In the genomic region with DNA sequence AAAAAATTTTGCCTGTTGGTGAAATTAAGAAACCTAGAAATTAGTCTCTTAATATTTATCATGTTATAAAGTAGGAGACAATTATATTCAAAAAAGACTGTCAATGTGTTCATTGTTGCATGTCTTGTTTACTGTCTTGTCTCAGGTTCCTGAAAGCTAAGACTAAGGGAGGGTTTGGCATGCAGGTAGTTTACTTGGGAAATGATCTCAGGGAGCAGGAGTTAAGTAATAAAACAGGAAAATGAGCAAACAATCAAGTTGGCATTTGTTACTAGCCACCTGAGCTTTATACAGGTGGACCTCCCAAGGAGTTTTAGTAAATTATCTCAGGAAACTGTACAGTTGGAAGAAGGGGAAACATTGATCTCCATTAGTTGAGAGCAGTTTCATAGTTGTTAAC, we compare ENCODE assay signal across 29 cellular contexts.
"Had no signal": no experiment of that assay in that cellular context is flagged by ENCODE, and none has a peak within 500 bp of the region (broad histone marks: within the 10 kb centered on the region; RNA-seq: fewer than 3 reads in every experiment).

No MANE protein-coding gene starts in this region.

- H3K4me3 Mint-ChIP-seq: naive thymus-derived CD8-positive, alpha-beta T cell; nephron; neural crest cell; stimulated activated naive B cell treated with anti-CD40 and anti-IgM and Interleukin-4, amounts not matched to agents 10 μg/mL and 1 μg/mL and 100 μg/mL, for 72 hours had no signal

- H3K36me3 Mint-ChIP-seq: naive thymus-derived CD8-positive, alpha-beta T cell; stimulated activated naive B cell treated with anti-CD40 and anti-IgM and Interleukin-4, amounts not matched to agents 10 μg/mL and 1 μg/mL and 100 μg/mL, for 72 hours had no signal

- ATAC-seq: left cardiac atrium; left lung; lower lobe of right lung; naive thymus-derived CD8-positive, alpha-beta T cell; pancreas; right cardiac atrium; sciatic nerve; stimulated activated naive B cell treated with anti-CD40 and anti-IgM and Interleukin-4, amounts not matched to agents 10 μg/mL and 1 μg/mL and 100 μg/mL, for 72 hours; stimulated activated naive CD8-positive, alpha-beta T cell treated with anti-CD3 and anti-CD28 coated beads, Interleukin-15, Interleukin-2, amounts not matched to agents 100 U/mL and 50 U/mL, for 24 hours had no signal

- H3K27ac ChIP-seq: left lung, lower lobe of right lung, pancreas, prostate gland, skin epidermis, stomach, testis, thyroid gland, transverse colon, upper lobe of left lung, vagina had no signal

- H3K4me3 ChIP-seq: left lung, lower lobe of right lung, pancreas, prostate gland, skin epidermis, stomach, testis, thyroid gland, transverse colon, upper lobe of left lung, vagina had no signal

- H3K27ac Mint-ChIP-seq: naive thymus-derived CD8-positive, alpha-beta T cell; stimulated activated naive B cell treated with anti-CD40 and anti-IgM and Interleukin-4, amounts not matched to agents 10 μg/mL and 1 μg/mL and 100 μg/mL, for 72 hours had no signal

- DNase-seq: kidney glomerular epithelial cell; left cardiac atrium; left lung; lower lobe of right lung; mammary epithelial cell; mesenchymal stem cell; naive thymus-derived CD8-positive, alpha-beta T cell; nucleus accumbens; pancreas; posterior cingulate gyrus; retina; right cardiac atrium; stimulated activated CD4-positive, alpha-beta T cell treated with anti-CD3 and anti-CD28 coated beads, Interleukin-12 subunit alpha, Interleukin-12 subunit beta, amount 100 ng/mL, for 4 hours; stimulated activated CD4-positive, alpha-beta T cell treated with anti-CD3 and anti-CD28 coated beads, Interleukin-15, amount 100 ng/mL, for 24 hours; stimulated activated CD4-positive, alpha-beta T cell treated with anti-CD3 and anti-CD28 coated beads, Interleukin-2, amount 100 ng/mL, for 24 hours; stimulated activated CD4-positive, alpha-beta T cell treated with anti-CD3 and anti-CD28 coated beads, Interleukin-4, amount 100 ng/mL, for 1 hour; stimulated activated naive B cell treated with anti-CD40 and anti-IgM and Interleukin-4, amounts not matched to agents 10 μg/mL and 1 μg/mL and 100 μg/mL, for 72 hours; stimulated activated naive CD8-positive, alpha-beta T cell treated with anti-CD3 and anti-CD28 coated beads, Interleukin-15, Interleukin-2, amounts not matched to agents 100 U/mL and 50 U/mL, for 24 hours; stomach; testis; thyroid gland; transverse colon; upper lobe of left lung had no signal

- H3K4me1 ChIP-seq: left lung, lower lobe of right lung, pancreas, prostate gland, stomach, testis, thyroid gland, transverse colon, upper lobe of left lung, vagina had no signal

- H3K27me3 ChIP-seq: left lung, pancreas, stomach, testis, thyroid gland, transverse colon, upper lobe of left lung, vagina had no signal

- H3K27me3 Mint-ChIP-seq: naive thymus-derived CD8-positive, alpha-beta T cell; stimulated activated naive B cell treated with anti-CD40 and anti-IgM and Interleukin-4, amounts not matched to agents 10 μg/mL and 1 μg/mL and 100 μg/mL, for 72 hours had no signal

- H3K36me3 ChIP-seq: left lung, lower lobe of right lung, pancreas, prostate gland, stomach, thyroid gland, transverse colon, upper lobe of left lung, vagina had no signal

- H3K4me1 Mint-ChIP-seq: naive thymus-derived CD8-positive, alpha-beta T cell; nephron; neural crest cell; stimulated activated naive B cell treated with anti-CD40 and anti-IgM and Interleukin-4, amounts not matched to agents 10 μg/mL and 1 μg/mL and 100 μg/mL, for 72 hours had no signal

- H3K9me3 Mint-ChIP-seq: nephron; stimulated activated naive B cell treated with anti-CD40 and anti-IgM and Interleukin-4, amounts not matched to agents 10 μg/mL and 1 μg/mL and 100 μg/mL, for 72 hours had no signal

- H3K9me3 ChIP-seq: lower lobe of right lung, pancreas, prostate gland, testis, thyroid gland, transverse colon, upper lobe of left lung, vagina had no signal
